Comparison of ENCODE assay signal across 1 cellular context in the genomic region with DNA sequence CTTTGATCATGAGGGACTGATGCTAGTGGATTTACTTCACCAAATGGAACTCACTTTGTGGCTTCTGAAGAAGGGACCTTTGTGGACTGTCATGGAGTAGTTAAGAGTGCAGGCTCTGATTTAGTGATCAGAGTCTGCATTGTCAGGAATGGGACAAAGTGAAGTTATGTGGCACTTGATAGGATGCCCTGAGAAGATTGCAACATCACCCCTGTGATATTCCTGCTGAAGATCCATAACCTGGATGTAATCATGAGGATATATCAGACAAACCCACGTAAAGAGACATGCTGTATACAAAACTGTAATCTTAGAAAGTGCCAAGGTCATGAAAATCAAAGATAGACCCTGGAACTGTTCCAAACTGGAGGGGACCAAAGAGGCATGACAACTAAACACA.
TF ChIP-seq lines count a peak whose summit lies in the region.

No MANE protein-coding gene starts in this region.

TF ChIP-seq in WTC11, 78 proteins besides CTCF, POLR2A, EP300 and RAD21 (continued from another document):
- TF ChIP-seq, protein P1, sequence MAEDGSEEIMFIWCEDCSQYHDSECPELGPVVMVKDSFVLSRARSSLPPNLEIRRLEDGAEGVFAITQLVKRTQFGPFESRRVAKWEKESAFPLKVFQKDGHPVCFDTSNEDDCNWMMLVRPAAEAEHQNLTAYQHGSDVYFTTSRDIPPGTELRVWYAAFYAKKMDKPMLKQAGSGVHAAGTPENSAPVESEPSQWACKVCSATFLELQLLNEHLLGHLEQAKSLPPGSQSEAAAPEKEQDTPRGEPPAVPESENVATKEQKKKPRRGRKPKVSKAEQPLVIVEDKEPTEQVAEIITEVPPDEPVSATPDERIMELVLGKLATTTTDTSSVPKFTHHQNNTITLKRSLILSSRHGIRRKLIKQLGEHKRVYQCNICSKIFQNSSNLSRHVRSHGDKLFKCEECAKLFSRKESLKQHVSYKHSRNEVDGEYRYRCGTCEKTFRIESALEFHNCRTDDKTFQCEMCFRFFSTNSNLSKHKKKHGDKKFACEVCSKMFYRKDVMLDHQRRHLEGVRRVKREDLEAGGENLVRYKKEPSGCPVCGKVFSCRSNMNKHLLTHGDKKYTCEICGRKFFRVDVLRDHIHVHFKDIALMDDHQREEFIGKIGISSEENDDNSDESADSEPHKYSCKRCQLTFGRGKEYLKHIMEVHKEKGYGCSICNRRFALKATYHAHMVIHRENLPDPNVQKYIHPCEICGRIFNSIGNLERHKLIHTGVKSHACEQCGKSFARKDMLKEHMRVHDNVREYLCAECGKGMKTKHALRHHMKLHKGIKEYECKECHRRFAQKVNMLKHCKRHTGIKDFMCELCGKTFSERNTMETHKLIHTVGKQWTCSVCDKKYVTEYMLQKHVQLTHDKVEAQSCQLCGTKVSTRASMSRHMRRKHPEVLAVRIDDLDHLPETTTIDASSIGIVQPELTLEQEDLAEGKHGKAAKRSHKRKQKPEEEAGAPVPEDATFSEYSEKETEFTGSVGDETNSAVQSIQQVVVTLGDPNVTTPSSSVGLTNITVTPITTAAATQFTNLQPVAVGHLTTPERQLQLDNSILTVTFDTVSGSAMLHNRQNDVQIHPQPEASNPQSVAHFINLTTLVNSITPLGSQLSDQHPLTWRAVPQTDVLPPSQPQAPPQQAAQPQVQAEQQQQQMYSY (CRISPR knock-in tag; IDR thresholded peaks at IDR 0.05), result no peak
- TF ChIP-seq, protein P2, sequence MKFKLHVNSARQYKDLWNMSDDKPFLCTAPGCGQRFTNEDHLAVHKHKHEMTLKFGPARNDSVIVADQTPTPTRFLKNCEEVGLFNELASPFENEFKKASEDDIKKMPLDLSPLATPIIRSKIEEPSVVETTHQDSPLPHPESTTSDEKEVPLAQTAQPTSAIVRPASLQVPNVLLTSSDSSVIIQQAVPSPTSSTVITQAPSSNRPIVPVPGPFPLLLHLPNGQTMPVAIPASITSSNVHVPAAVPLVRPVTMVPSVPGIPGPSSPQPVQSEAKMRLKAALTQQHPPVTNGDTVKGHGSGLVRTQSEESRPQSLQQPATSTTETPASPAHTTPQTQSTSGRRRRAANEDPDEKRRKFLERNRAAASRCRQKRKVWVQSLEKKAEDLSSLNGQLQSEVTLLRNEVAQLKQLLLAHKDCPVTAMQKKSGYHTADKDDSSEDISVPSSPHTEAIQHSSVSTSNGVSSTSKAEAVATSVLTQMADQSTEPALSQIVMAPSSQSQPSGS (CRISPR knock-in tag; IDR thresholded peaks at IDR 0.05; ENCODE audit: borderline replicate concordance, low read depth), result no peak
- TF ChIP-seq ZNF232 (CRISPR knock-in tag; IDR thresholded peaks at IDR 0.05) (no peak), CREM (CRISPR knock-in tag; IDR thresholded peaks at IDR 0.05) (no peak), JAZF1 (CRISPR knock-in tag; IDR thresholded peaks at IDR 0.05) (no peak), ZNF671 (CRISPR knock-in tag; IDR thresholded peaks at IDR 0.05) (no peak), ZNF317 (CRISPR knock-in tag; IDR thresholded peaks at IDR 0.05; ENCODE audit: borderline replicate concordance, low read depth) (no peak)
- TF ChIP-seq, protein P3, sequence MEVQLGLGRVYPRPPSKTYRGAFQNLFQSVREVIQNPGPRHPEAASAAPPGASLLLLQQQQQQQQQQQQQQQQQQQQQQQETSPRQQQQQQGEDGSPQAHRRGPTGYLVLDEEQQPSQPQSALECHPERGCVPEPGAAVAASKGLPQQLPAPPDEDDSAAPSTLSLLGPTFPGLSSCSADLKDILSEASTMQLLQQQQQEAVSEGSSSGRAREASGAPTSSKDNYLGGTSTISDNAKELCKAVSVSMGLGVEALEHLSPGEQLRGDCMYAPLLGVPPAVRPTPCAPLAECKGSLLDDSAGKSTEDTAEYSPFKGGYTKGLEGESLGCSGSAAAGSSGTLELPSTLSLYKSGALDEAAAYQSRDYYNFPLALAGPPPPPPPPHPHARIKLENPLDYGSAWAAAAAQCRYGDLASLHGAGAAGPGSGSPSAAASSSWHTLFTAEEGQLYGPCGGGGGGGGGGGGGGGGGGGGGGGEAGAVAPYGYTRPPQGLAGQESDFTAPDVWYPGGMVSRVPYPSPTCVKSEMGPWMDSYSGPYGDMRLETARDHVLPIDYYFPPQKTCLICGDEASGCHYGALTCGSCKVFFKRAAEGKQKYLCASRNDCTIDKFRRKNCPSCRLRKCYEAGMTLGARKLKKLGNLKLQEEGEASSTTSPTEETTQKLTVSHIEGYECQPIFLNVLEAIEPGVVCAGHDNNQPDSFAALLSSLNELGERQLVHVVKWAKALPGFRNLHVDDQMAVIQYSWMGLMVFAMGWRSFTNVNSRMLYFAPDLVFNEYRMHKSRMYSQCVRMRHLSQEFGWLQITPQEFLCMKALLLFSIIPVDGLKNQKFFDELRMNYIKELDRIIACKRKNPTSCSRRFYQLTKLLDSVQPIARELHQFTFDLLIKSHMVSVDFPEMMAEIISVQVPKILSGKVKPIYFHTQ (CRISPR knock-in tag; IDR thresholded peaks at IDR 0.05), result no peak
- TF ChIP-seq, protein P4, sequence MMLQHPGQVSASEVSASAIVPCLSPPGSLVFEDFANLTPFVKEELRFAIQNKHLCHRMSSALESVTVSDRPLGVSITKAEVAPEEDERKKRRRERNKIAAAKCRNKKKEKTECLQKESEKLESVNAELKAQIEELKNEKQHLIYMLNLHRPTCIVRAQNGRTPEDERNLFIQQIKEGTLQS (CRISPR knock-in tag; conservative IDR thresholded peaks at IDR 0.05), result no peak
